Comparison of ENCODE assay signal across 1 cellular context in the genomic region with DNA sequence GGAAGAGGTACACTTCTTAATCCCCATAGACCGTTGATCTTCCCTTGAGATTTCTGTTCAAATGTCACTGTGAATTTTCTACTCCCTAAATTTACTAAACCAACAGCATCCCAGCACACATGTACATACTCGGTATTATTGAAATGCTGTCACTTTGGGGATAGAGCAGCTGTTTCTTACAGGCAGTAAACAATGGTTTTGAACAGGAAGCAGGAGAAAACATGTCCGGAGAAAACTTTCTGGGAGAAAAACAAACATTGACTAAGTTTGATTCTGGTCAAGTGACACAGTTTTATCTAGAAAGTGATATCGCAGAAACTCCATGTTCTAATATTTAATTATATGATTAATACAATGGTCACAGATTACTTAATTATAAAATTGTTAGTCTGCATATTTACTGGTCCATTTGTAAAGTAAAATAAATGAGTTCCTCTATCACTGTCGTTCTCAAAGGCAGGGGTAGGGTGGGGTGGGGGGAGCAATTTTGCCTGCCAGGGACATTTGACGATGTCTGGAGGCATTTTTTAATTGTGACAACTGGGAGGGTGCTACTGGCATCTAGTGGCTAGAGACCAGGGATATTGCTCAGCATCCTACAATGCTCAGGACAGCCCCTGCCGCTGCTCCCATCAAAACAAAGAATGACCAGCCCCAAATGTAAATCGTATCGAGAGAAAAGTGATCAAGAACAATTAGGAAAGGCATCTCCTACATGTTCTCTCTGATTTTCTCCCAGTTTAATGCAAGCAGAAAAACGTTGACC.
TF ChIP-seq lines count a peak whose summit lies in the region.

No MANE protein-coding gene starts in this region.

TF ChIP-seq in SK-N-SH, 30 proteins besides CTCF, POLR2A, EP300 and RAD21 (continued from another document):
- no peak for TF ChIP-seq RXRA (IDR thresholded peaks at IDR 0.05; ENCODE audit: borderline replicate concordance, low read depth)
- TF ChIP-seq, protein P1, sequence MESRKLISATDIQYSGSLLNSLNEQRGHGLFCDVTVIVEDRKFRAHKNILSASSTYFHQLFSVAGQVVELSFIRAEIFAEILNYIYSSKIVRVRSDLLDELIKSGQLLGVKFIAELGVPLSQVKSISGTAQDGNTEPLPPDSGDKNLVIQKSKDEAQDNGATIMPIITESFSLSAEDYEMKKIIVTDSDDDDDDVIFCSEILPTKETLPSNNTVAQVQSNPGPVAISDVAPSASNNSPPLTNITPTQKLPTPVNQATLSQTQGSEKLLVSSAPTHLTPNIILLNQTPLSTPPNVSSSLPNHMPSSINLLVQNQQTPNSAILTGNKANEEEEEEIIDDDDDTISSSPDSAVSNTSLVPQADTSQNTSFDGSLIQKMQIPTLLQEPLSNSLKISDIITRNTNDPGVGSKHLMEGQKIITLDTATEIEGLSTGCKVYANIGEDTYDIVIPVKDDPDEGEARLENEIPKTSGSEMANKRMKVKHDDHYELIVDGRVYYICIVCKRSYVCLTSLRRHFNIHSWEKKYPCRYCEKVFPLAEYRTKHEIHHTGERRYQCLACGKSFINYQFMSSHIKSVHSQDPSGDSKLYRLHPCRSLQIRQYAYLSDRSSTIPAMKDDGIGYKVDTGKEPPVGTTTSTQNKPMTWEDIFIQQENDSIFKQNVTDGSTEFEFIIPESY (IDR thresholded peaks at IDR 0.05; ENCODE audit: borderline replicate concordance, low read depth), result no peak
- TF ChIP-seq POLR2AphosphoS5 (IDR thresholded peaks at IDR 0.05; ENCODE audit: low read depth, low read length), result no peak
TF ChIP-seq in SK-N-SH: peak in this region for 0.
